14 cellular contexts compared by ENCODE assay signal in genomic region chr12:6212086-6212485, GRCh38. TPM values are rescaled to one million over a fixed set of nuclear protein-coding genes. Genes with fewer than 3 reads are reported as not detected.
DNase-seq lines count a peak whose midpoint lies in the region; ATAC-seq and TF ChIP-seq lines count a peak whose summit lies in the region.
"Had no signal": no experiment of that assay in that cellular context is flagged by ENCODE, and none has a peak within 500 bp of the region (broad histone marks: within the 10 kb centered on the region; RNA-seq: fewer than 3 reads in every experiment).

No MANE protein-coding gene starts in this region.

- H3K9me3 ChIP-seq in H9 (ENCODE audit: control insufficient read depth, low read depth, low read length) (no peaks in the 10 kb centered on the region), mesenchymal stem cell (ENCODE audit: control insufficient read depth, low read length) (no peaks in the 10 kb centered on the region)

- no peak overlapping the region for H2BK12ac ChIP-seq in H9 (ENCODE audit: insufficient read length, low read depth, low read length)
- peak overlapping the region; percentile 69 to 81 for H2BK12ac ChIP-seq in mesenchymal stem cell (ENCODE audit: low read length in 2 of 2)

- H3K4me1 ChIP-seq in H9 (ENCODE audit: insufficient read depth, low read length): peaks cover 39% of the 10 kb centered on the region; the same call in 1 of the 2 replicates
- H3K4me1 ChIP-seq in mesenchymal stem cell (ENCODE audit: control insufficient read depth, insufficient read depth, low read depth, low read length): peaks cover 42% of the 10 kb centered on the region

- peaks cover 12 to 46% (median 22%) of the 10 kb centered on the region in 3 experiments for H3K36me3 Mint-ChIP-seq in H9 (ENCODE audit: insufficient read depth in 1 of 3, low read depth in 3 of 3)
- H3K36me3 Mint-ChIP-seq: naive B cell had no signal

- H3K36me3 ChIP-seq in mesenchymal stem cell (ENCODE audit: control insufficient read depth in 1 of 2, insufficient read depth in 2 of 2, low read depth in 1 of 2, low read length in 2 of 2): peaks cover 0 to 11% of the 10 kb centered on the region in 2 experiments

- H3K23me2 ChIP-seq in H9 (ENCODE audit: insufficient read length, low read depth, low read length, poor library complexity, severe bottlenecking): no peaks in the 10 kb centered on the region

- H3K4ac ChIP-seq in H9 (ENCODE audit: low read depth, low read length) (no peak overlapping the region), mesenchymal stem cell (ENCODE audit: low read depth in 1 of 2, low read length in 2 of 2) (peak overlapping the region in 1 of 2 experiments; percentile 65)

- H3K27ac ChIP-seq in H9 (ENCODE audit: insufficient read length, low read depth, low read length) (no peak overlapping the region), caudate nucleus (ENCODE audit: low read depth, low read length) (peak overlapping the region; percentile 24), mesenchymal stem cell (ENCODE audit: low read length, poor library complexity, severe bottlenecking) (peak overlapping the region; percentile 12), substantia nigra (ENCODE audit: low read depth, low read length, poor library complexity, severe bottlenecking) (peak overlapping the region; percentile 58)

- no peak overlapping the region for H3T11ph ChIP-seq in H9 (ENCODE audit: low read length)

- no peak overlapping the region for H3K56ac ChIP-seq in H9 (ENCODE audit: insufficient read length, low read depth, low read length)

- peak overlapping the region; percentile 20 to 86 (median 85); a peak in 3 of 7 replicates for H3K27ac Mint-ChIP-seq in H9
- H3K27ac Mint-ChIP-seq: T-helper 1 cell treated with Interleukin-12 subunit alpha and Interleukin-12 subunit beta and Interleukin-4 antibody, amounts not matched to agents 30 μg/mL and 1 μg/mL, for 36 hours had no signal

- H2BK15ac ChIP-seq in H9 (ENCODE audit: low read depth, low read length) (no peak overlapping the region), mesenchymal stem cell (ENCODE audit: low read depth, poor library complexity, severe bottlenecking) (no peak overlapping the region)

- H2AFZ ChIP-seq in H9 (ENCODE audit: low read length): no peak overlapping the region
- H2AFZ ChIP-seq in mesenchymal stem cell (ENCODE audit: low read depth, low read length): no peak overlapping the region

- H3K9ac ChIP-seq in H9 (ENCODE audit: extremely low read depth, insufficient read length, low read length) (no peak overlapping the region), mesenchymal stem cell (ENCODE audit: low read length) (peak overlapping the region; percentile 49)

- in situ Hi-C loops in ACHN (cut with HindIII; ENCODE audit: low pct_ligation_motif_present, low pct_unique_long_range_greater_than_20kb, low sequenced_read_pairs): no loop called here

- no peak overlapping the region for H3K14ac ChIP-seq in H9 (ENCODE audit: insufficient read depth, low read length)
- peak overlapping the region in 1 of 2 experiments; percentile 80 for H3K14ac ChIP-seq in mesenchymal stem cell (ENCODE audit: low read length in 2 of 2)

- DNase-seq in H9: no peak
- no peak for DNase-seq in caudate nucleus (lab: John Stamatoyannopoulos, UW)
- peak; percentile 61 for DNase-seq in mesenchymal stem cell
- no peak for DNase-seq in substantia nigra (lab: John Stamatoyannopoulos, UW)
- no peak for DNase-seq in ACHN
- no peak for DNase-seq in T-helper 2 cell
- DNase-seq: activated effector memory CD4-positive, alpha-beta T cell treated with anti-CD3 and anti-CD28 coated beads, Interleukin-2, amount 50 U/mL, for 16 hours; erythroblast; naive B cell; NCI-H226; OCI-M1 had no signal

- no peak overlapping the region for H3K4me3 Mint-ChIP-seq in H9
- H3K4me3 Mint-ChIP-seq: T-helper 1 cell treated with Interleukin-12 subunit alpha and Interleukin-12 subunit beta and Interleukin-4 antibody, amounts not matched to agents 30 μg/mL and 1 μg/mL, for 36 hours had no signal

- ATAC-seq in GM19395 (IDR thresholded peaks at IDR 0.05; ENCODE audit: unreplicated experiment) (no peak), GM18520 (IDR thresholded peaks at IDR 0.05; ENCODE audit: unreplicated experiment) (no peak)

- H3K4me2 ChIP-seq in H9 (ENCODE audit: insufficient read depth, insufficient read length, low read length) (no peak overlapping the region), mesenchymal stem cell (ENCODE audit: low read length, poor library complexity, severe bottlenecking) (no peak overlapping the region)

- no peak overlapping the region for H3K4me3 ChIP-seq in mesenchymal stem cell (ENCODE audit: insufficient read depth in 1 of 2, low read depth in 1 of 2, low read length in 2 of 2)

- H4K20me1 ChIP-seq in H9 (ENCODE audit: control insufficient read depth, insufficient read depth, insufficient read length): no peaks in the 10 kb centered on the region

- peaks cover 78 to 79% of the 10 kb centered on the region in 2 experiments for H3K4me1 Mint-ChIP-seq in H9

- H4K91ac ChIP-seq in H9 (ENCODE audit: insufficient read length, low read depth, low read length): no peak overlapping the region
- peak overlapping the region; percentile 47 for H4K91ac ChIP-seq in mesenchymal stem cell (ENCODE audit: low read length)

- H4K8ac ChIP-seq in H9 (replicated peaks; ENCODE audit: insufficient read length, low read depth, low read length): no peak overlapping the region
- H4K8ac ChIP-seq in mesenchymal stem cell (ENCODE audit: low read length): peak overlapping the region; percentile 52

- no peak overlapping the region for H2BK120ac ChIP-seq in H9 (ENCODE audit: low read depth, low read length, poor library complexity, severe bottlenecking)
- H2BK120ac ChIP-seq in mesenchymal stem cell (ENCODE audit: low read depth, low read length): no peak overlapping the region

- H3K79me1 ChIP-seq in H9 (ENCODE audit: insufficient read depth, low read depth, low read length, poor library complexity, severe bottlenecking) (peaks cover 2% of the 10 kb centered on the region), mesenchymal stem cell (replicated peaks; ENCODE audit: low read length, poor library complexity, severe bottlenecking) (peaks cover 10% of the 10 kb centered on the region)

- H2BK5ac ChIP-seq in H9 (ENCODE audit: insufficient read length, low read length) (no peak overlapping the region), mesenchymal stem cell (ENCODE audit: low read depth, low read length, poor library complexity, severe bottlenecking) (no peak overlapping the region)

- H3K79me2 ChIP-seq in H9 (ENCODE audit: insufficient read depth, low read length): peaks cover 10% of the 10 kb centered on the region

- H3K27me3 Mint-ChIP-seq in H9 (ENCODE audit: low read depth): no peaks in the 10 kb centered on the region

- no peak overlapping the region for H2AK5ac ChIP-seq in H9 (ENCODE audit: insufficient read length, low read length)
- peak overlapping the region; percentile 34 for H2AK5ac ChIP-seq in mesenchymal stem cell (ENCODE audit: low read length, severe bottlenecking)

- WGBS in H9 (ENCODE audit: extremely low coverage, insufficient read length, low lambda C conversion rate): no CpG with 5 or more reads among the region's 7 CpGs
- WGBS in mesenchymal stem cell: 68% methylated on average over 7 of the region's 7 CpGs

- no peak overlapping the region for H3K18ac ChIP-seq in H9 (ENCODE audit: insufficient read length, low read depth, low read length)
- peak overlapping the region; percentile 35 to 85 for H3K18ac ChIP-seq in mesenchymal stem cell (ENCODE audit: low read depth in 1 of 2, low read length in 2 of 2)

- H3K27me3 ChIP-seq in H9 (ENCODE audit: insufficient read depth, low read length) (no peaks in the 10 kb centered on the region), mesenchymal stem cell (ENCODE audit: control insufficient read depth in 1 of 2, insufficient read depth in 1 of 2, low read length in 2 of 2) (no peaks in the 10 kb centered on the region)

- no peak for TF ChIP-seq CTCF in H9 (conservative IDR thresholded peaks at IDR 0.05)

- H3K23ac ChIP-seq in H9 (ENCODE audit: insufficient read length, low read depth, low read length): no peak overlapping the region
- H3K23ac ChIP-seq in mesenchymal stem cell (ENCODE audit: low read length in 2 of 2): peak overlapping the region in 1 of 2 experiments; percentile 46

- no peak overlapping the region for H4K5ac ChIP-seq in H9 (ENCODE audit: insufficient read length, low read depth, low read length)

- no peak overlapping the region for H2BK20ac ChIP-seq in H9 (ENCODE audit: low read depth, low read length, poor library complexity, severe bottlenecking)

- H3K9me3 Mint-ChIP-seq in H9: no peaks in the 10 kb centered on the region; a peak in 1 of 5 replicates
- H3K9me3 Mint-ChIP-seq: naive B cell; T-helper 1 cell treated with Interleukin-12 subunit alpha and Interleukin-12 subunit beta and Interleukin-4 antibody, amounts not matched to agents 30 μg/mL and 1 μg/mL, for 36 hours had no signal

RNA-seq across cellular contexts. Expression of gene CD9, which starts 11.9 kb away (rescaled TPM):
- total RNA-seq in H9 (2021): 131 and 132 TPM in 2 replicates
- polyA plus RNA-seq in mesenchymal stem cell (2013, experiment 1 of 2): 253 TPM
- polyA plus RNA-seq in mesenchymal stem cell (2013, experiment 2 of 2): 270 TPM
